Comparison of ENCODE assay signal across 10 cellular contexts in the genomic region with DNA sequence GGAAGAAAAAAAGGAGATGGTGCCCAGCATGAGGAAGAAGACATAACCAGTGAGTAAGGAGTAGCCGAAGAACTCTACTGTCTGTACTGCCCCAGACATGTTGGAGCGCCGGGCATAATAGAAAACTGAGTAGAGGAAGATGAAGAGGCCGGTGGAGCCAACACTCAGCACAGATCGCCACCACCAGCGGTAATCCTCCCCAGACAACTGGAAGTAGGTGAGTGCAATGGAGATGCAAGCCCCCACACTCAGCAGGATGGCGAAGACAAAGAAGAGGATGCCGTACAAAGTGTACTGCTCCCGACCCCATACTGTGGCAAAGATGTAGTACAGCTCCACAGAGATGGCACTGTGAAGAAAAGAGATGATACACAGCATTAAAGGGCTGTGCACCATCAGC. TPM values are rescaled to one million over a fixed set of nuclear protein-coding genes. Genes with fewer than 3 reads are reported as not detected.
DNase-seq lines count a peak whose midpoint lies in the region; ATAC-seq, FAIRE-seq and TF ChIP-seq lines count a peak whose summit lies in the region.
"Had no signal": no experiment of that assay in that cellular context is flagged by ENCODE, and none has a peak within 500 bp of the region (broad histone marks: within the 10 kb centered on the region; RNA-seq: fewer than 3 reads in every experiment).

No MANE protein-coding gene starts in this region.

- peaks cover 36% of the 10 kb centered on the region for H3K36me3 Mint-ChIP-seq in T-helper 1 cell treated with Interleukin-12 subunit alpha and Interleukin-12 subunit beta and Interleukin-4 antibody, amounts not matched to agents 30 μg/mL and 1 μg/mL, for 36 hours (ENCODE audit: low read depth)

- ATAC-seq in psoas muscle (no peak), HG02759 (IDR thresholded peaks at IDR 0.05; ENCODE audit: unreplicated experiment) (no peak)

- no peaks in the 10 kb centered on the region for H3F3A ChIP-seq in OCI-LY1 (ENCODE audit: insufficient read depth, low read length)

- H3K9me3 ChIP-seq in OCI-LY1 (ENCODE audit: low read length) (no peaks in the 10 kb centered on the region), endothelial cell of umbilical vein (replicated peaks; ENCODE audit: control insufficient read depth, insufficient read depth, low read length) (no peaks in the 10 kb centered on the region), psoas muscle (no peaks in the 10 kb centered on the region)
- H3K9me3 ChIP-seq: thyroid gland had no signal

- no peak for TF ChIP-seq CTCF in OCI-LY1 (IDR thresholded peaks at IDR 0.05; ENCODE audit: low read length)
- no peak for TF ChIP-seq CTCF in endothelial cell of umbilical vein (IDR thresholded peaks at IDR 0.05; ENCODE audit: extremely low read depth in 1 of 2, insufficient read depth in 1 of 2, low read depth in 1 of 2, low read length in 2 of 2)
- TF ChIP-seq CTCF in psoas muscle (IDR thresholded peaks at IDR 0.05), result no peak

- H3K4me3 ChIP-seq in OCI-LY1 (ENCODE audit: low read depth, low read length, poor library complexity, severe bottlenecking) (peak overlapping the region; percentile 65), endothelial cell of umbilical vein (replicated peaks in 1 of 3; ENCODE audit: insufficient read depth in 1 of 3, low read depth in 1 of 3, low read length in 3 of 3) (no peak overlapping the region), psoas muscle (peak overlapping the region; percentile 90)
- H3K4me3 ChIP-seq: thyroid gland had no signal

- H2AFZ ChIP-seq in OCI-LY1 (ENCODE audit: low read length) (0 out of 2 replicates have a peak overlapping the region, but pooled peaks have one; percentile 30), endothelial cell of umbilical vein (ENCODE audit: low read depth, low read length) (no peak overlapping the region)

- TF ChIP-seq POLR2A in endothelial cell of umbilical vein (IDR thresholded peaks at IDR 0.05; ENCODE audit: low read depth, low read length), result no peak

- no peaks in the 10 kb centered on the region for H3K9me2 ChIP-seq in OCI-LY1 (ENCODE audit: low read depth, low read length)

- no TSS peak for BruUV-seq in endothelial cell of umbilical vein (replicated peaks; lab: Mats Ljungman, UMichigan)

- H4K20me1 ChIP-seq in OCI-LY1 (ENCODE audit: insufficient read depth, low read length), result no peaks in the 10 kb centered on the region
- H4K20me1 ChIP-seq in endothelial cell of umbilical vein (replicated peaks; ENCODE audit: control insufficient read depth, extremely low read depth, insufficient read depth, low read length), result no peaks in the 10 kb centered on the region

- POLR2A ChIA-PET in endothelial cell of umbilical vein (lab: Charles Lee), result interaction anchor here (1.0 kb wide), 1 partner anchor 24 kb away, joined by 5 read pairs; the partner anchor contains the start of gene CHMP4A

- H3K9me1 ChIP-seq in endothelial cell of umbilical vein (replicated peaks; ENCODE audit: control insufficient read depth, extremely low read depth, insufficient read depth, low read length), result no peaks in the 10 kb centered on the region

- H3K4me1 ChIP-seq in OCI-LY1 (ENCODE audit: insufficient read depth, low read length, severe bottlenecking), result peaks cover 20% of the 10 kb centered on the region
- H3K4me1 ChIP-seq in endothelial cell of umbilical vein (ENCODE audit: control insufficient read depth, extremely low read depth, insufficient read depth, low read length), result peaks cover 8% of the 10 kb centered on the region
- peaks cover 25% of the 10 kb centered on the region for H3K4me1 ChIP-seq in psoas muscle

- H3K9ac ChIP-seq in OCI-LY1 (ENCODE audit: low read length), result peak overlapping the region; percentile 33; the same call in 1 of the 2 replicates
- H3K9ac ChIP-seq in endothelial cell of umbilical vein (replicated peaks; ENCODE audit: extremely low read depth, insufficient read depth, low read length), result peak overlapping the region; percentile 14

- H3K27me3 ChIP-seq in OCI-LY1 (ENCODE audit: insufficient read depth, low read length), result no peaks in the 10 kb centered on the region
- H3K27me3 ChIP-seq in endothelial cell of umbilical vein (ENCODE audit: control insufficient read depth in 2 of 2, insufficient read depth in 2 of 2, low read length in 2 of 2), result no peaks in the 10 kb centered on the region
- H3K27me3 ChIP-seq in psoas muscle (ENCODE audit: insufficient read depth in 3 of 3, low read length in 2 of 3), result no peaks in the 10 kb centered on the region
- H3K27me3 ChIP-seq: thyroid gland had no signal

- H3K4me1 Mint-ChIP-seq in T-helper 1 cell treated with Interleukin-12 subunit alpha and Interleukin-12 subunit beta and Interleukin-4 antibody, amounts not matched to agents 30 μg/mL and 1 μg/mL, for 36 hours (ENCODE audit: low read depth), result peaks cover 49% of the 10 kb centered on the region

- 83 to 95% (median 91%) methylated on average over 9 of the region's 9 CpGs for WGBS in psoas muscle, 3 donors

- H3K4me3 Mint-ChIP-seq in T-helper 1 cell treated with Interleukin-12 subunit alpha and Interleukin-12 subunit beta and Interleukin-4 antibody, amounts not matched to agents 30 μg/mL and 1 μg/mL, for 36 hours, result no peak overlapping the region

- intact Hi-C loops in endothelial cell of umbilical vein (cut with micrococcal nuclease), result loop anchor here (2.0 kb wide), 4 partner anchors 29 to 107 kb away; partner anchors contain the start of genes DCAF11, IRF9, NRL and PSME2
- intact Hi-C loops in psoas muscle (cut with DNase I), result loop anchor here in 1 of 2 donors (2.0 kb wide), 1 partner anchor 25 kb away; no protein-coding TSS in a partner anchor

- no peak for FAIRE-seq in endothelial cell of umbilical vein (lab: Jason Lieb, UNC)
- FAIRE-seq: A204.1 had no signal

- H3K36me3 ChIP-seq in OCI-LY1 (ENCODE audit: insufficient read depth, low read length), result peaks cover 48% of the 10 kb centered on the region
- H3K36me3 ChIP-seq in endothelial cell of umbilical vein (ENCODE audit: control insufficient read depth in 2 of 2, extremely low read depth in 1 of 2, insufficient read depth in 2 of 2, low read length in 2 of 2), result peaks cover 5 to 31% of the 10 kb centered on the region in 2 experiments
- H3K36me3 ChIP-seq in psoas muscle (ENCODE audit: insufficient read depth in 1 of 2, low read depth in 1 of 2), result peaks cover 6 to 63% of the 10 kb centered on the region in 2 donors

- CTCF ChIA-PET in endothelial cell of umbilical vein (lab: Charles Lee), result interaction anchor here (1.0 to 1.6 kb wide), 4 partner anchors 24 to 108 kb away, joined by 3 to 6 read pairs (median 4); partner anchors contain the start of genes CHMP4A, IRF9 and MDP1

- dilution Hi-C loops in endothelial cell of umbilical vein (cut with MboI; ENCODE audit: extremely low pct_ligation_motif_present, low sequenced_read_pairs), result no loop called here

- DNase-seq in T-helper 1 cell, result no peak
- no peak for DNase-seq in endothelial cell of umbilical vein (ENCODE audit: low read depth, low spot score)
- no peak for DNase-seq in psoas muscle
- DNase-seq in stimulated activated CD4-positive, alpha-beta T cell treated with anti-CD3 and anti-CD28 coated beads, Interleukin-4, amount 100 ng/mL, for 1 hour, result no peak
- no peak for DNase-seq in Ammon's horn (ENCODE audit: low spot score)

- H3K79me2 ChIP-seq in OCI-LY1 (ENCODE audit: insufficient read depth, low read length) (no peaks in the 10 kb centered on the region), endothelial cell of umbilical vein (ENCODE audit: control insufficient read depth, insufficient read depth, low read length) (peaks cover 24% of the 10 kb centered on the region)

- H3K27ac Mint-ChIP-seq in T-helper 1 cell treated with Interleukin-12 subunit alpha and Interleukin-12 subunit beta and Interleukin-4 antibody, amounts not matched to agents 30 μg/mL and 1 μg/mL, for 36 hours, result peak overlapping the region; percentile 85

- peak overlapping the region; percentile 16 for H3K27ac ChIP-seq in OCI-LY1 (ENCODE audit: low read depth, low read length, poor library complexity, severe bottlenecking)
- no peak overlapping the region for H3K27ac ChIP-seq in endothelial cell of umbilical vein (ENCODE audit: insufficient read depth, low read depth, low read length)
- H3K27ac ChIP-seq in psoas muscle, result no peak overlapping the region

- no peaks in the 10 kb centered on the region for H3K9me3 Mint-ChIP-seq in T-helper 1 cell treated with Interleukin-12 subunit alpha and Interleukin-12 subunit beta and Interleukin-4 antibody, amounts not matched to agents 30 μg/mL and 1 μg/mL, for 36 hours

- H3K4me2 ChIP-seq in OCI-LY1 (ENCODE audit: low read length) (peak overlapping the region; percentile 67), endothelial cell of umbilical vein (ENCODE audit: insufficient read depth, low read length) (no peak overlapping the region)

- no peaks in the 10 kb centered on the region for H3K27me3 Mint-ChIP-seq in T-helper 1 cell treated with Interleukin-12 subunit alpha and Interleukin-12 subunit beta and Interleukin-4 antibody, amounts not matched to agents 30 μg/mL and 1 μg/mL, for 36 hours (ENCODE audit: low read depth)

RNA-seq across cellular contexts. Expression of gene IPO4, which starts 0.8 kb away (rescaled TPM):
- 52.6 and 66.5 TPM in 2 replicates for total RNA-seq in endothelial cell of umbilical vein
- polyA plus RNA-seq in endothelial cell of umbilical vein, result 24.6 and 27.6 TPM in 2 replicates
- 25.0 and 28.2 TPM in 2 replicates for polyA plus RNA-seq in endothelial cell of umbilical vein (2011; cell fraction: cytosol; rRNA removed)
- polyA plus RNA-seq in endothelial cell of umbilical vein (2011; cell fraction: nucleus; rRNA removed), result 77.6 and 80.9 TPM in 2 replicates
- polyA plus RNA-seq in endothelial cell of umbilical vein (2012), result 25.3 and 32.7 TPM in 2 replicates
- 36.2 and 38.9 TPM in 2 replicates for polyA minus RNA-seq in endothelial cell of umbilical vein
- polyA minus RNA-seq in endothelial cell of umbilical vein (2011; cell fraction: cytosol; rRNA and poly(A)+ RNA removed), result 31.9 TPM
- polyA minus RNA-seq in endothelial cell of umbilical vein (2011; cell fraction: nucleus; rRNA and poly(A)+ RNA removed), result 39.5 and 41.5 TPM in 2 replicates
- total RNA-seq in psoas muscle, result 10 to 100 TPM; 35.7 to 75.9 (median 51.1) TPM
- 10 to 100 TPM; 28.8 to 99.7 (median 62.4) TPM for polyA plus RNA-seq in psoas muscle

RNA-seq across cellular contexts. Expression of gene TM9SF1, which starts 5.8 kb away (rescaled TPM):
- 58.5 and 60.7 TPM in 2 replicates for total RNA-seq in endothelial cell of umbilical vein
- 64.4 and 71.5 TPM in 2 replicates for polyA plus RNA-seq in endothelial cell of umbilical vein
- polyA plus RNA-seq in endothelial cell of umbilical vein (2011; cell fraction: cytosol; rRNA removed), result 43.2 and 48.0 TPM in 2 replicates
- 37.2 and 37.8 TPM in 2 replicates for polyA plus RNA-seq in endothelial cell of umbilical vein (2011; cell fraction: nucleus; rRNA removed)
- polyA plus RNA-seq in endothelial cell of umbilical vein (2012), result 38.2 and 48.8 TPM in 2 replicates
- polyA minus RNA-seq in endothelial cell of umbilical vein, result 81.6 and 89.4 TPM in 2 replicates
- 22.2 TPM for polyA minus RNA-seq in endothelial cell of umbilical vein (2011; cell fraction: cytosol; rRNA and poly(A)+ RNA removed)
- 21.8 and 24.8 TPM in 2 replicates for polyA minus RNA-seq in endothelial cell of umbilical vein (2011; cell fraction: nucleus; rRNA and poly(A)+ RNA removed)
- total RNA-seq in psoas muscle, result 10 to 100 TPM; 21.0 to 22.7 (median 21.8) TPM
- polyA plus RNA-seq in psoas muscle, result 10 to 100 TPM; 21.7 to 43.4 (median 31.7) TPM

RNA-seq across cellular contexts. Expression of gene TSSK4, which starts 16.0 kb away (rescaled TPM):
- total RNA-seq in endothelial cell of umbilical vein (0.42 and 0.74 TPM in 2 replicates), psoas muscle (not detected)
- polyA plus RNA-seq in endothelial cell of umbilical vein (0.10 TPM in 1 of 2 replicates, not detected in the other), psoas muscle (under 1 TPM in 2 of 3 donors, not detected in 1; 0.05 to 0.06 TPM)
- polyA plus RNA-seq in endothelial cell of umbilical vein (2011; cell fraction: cytosol; rRNA removed), result not detected in 2 replicates
- 0.35 and 0.37 TPM in 2 replicates for polyA plus RNA-seq in endothelial cell of umbilical vein (2011; cell fraction: nucleus; rRNA removed)
- 0.98 and 1.4 TPM in 2 replicates for polyA plus RNA-seq in endothelial cell of umbilical vein (2012)
- 0.32 TPM in 1 of 2 replicates, not detected in the other for polyA minus RNA-seq in endothelial cell of umbilical vein
- polyA minus RNA-seq in endothelial cell of umbilical vein (2011; cell fraction: cytosol; rRNA and poly(A)+ RNA removed), result not detected
- 0.91 and 0.96 TPM in 2 replicates for polyA minus RNA-seq in endothelial cell of umbilical vein (2011; cell fraction: nucleus; rRNA and poly(A)+ RNA removed)
- total RNA-seq: thyroid gland had no signal

RNA-seq across cellular contexts. Expression of gene REC8, which starts 17.6 kb away (rescaled TPM):
- total RNA-seq in endothelial cell of umbilical vein (29.6 and 33.6 TPM in 2 replicates), psoas muscle (1 to 10 TPM; 1.0 to 1.6 (median 1.3) TPM)
- polyA plus RNA-seq in endothelial cell of umbilical vein (8.7 and 12.5 TPM in 2 replicates), psoas muscle (1 to 10 TPM in 1 of 3 donors, under 1 TPM in 2; 0.13 to 1.2 (median 0.86) TPM)
- 6.0 and 8.4 TPM in 2 replicates for polyA plus RNA-seq in endothelial cell of umbilical vein (2011; cell fraction: cytosol; rRNA removed)
- polyA plus RNA-seq in endothelial cell of umbilical vein (2011; cell fraction: nucleus; rRNA removed), result 81.6 and 90.0 TPM in 2 replicates
- polyA plus RNA-seq in endothelial cell of umbilical vein (2012), result 14.4 and 22.0 TPM in 2 replicates
- polyA minus RNA-seq in endothelial cell of umbilical vein, result 4.2 and 7.0 TPM in 2 replicates
- not detected for polyA minus RNA-seq in endothelial cell of umbilical vein (2011; cell fraction: cytosol; rRNA and poly(A)+ RNA removed)
- 12.3 and 21.5 TPM in 2 replicates for polyA minus RNA-seq in endothelial cell of umbilical vein (2011; cell fraction: nucleus; rRNA and poly(A)+ RNA removed)

RNA-seq across cellular contexts. Expression of gene CHMP4A, which starts 23.8 kb away (rescaled TPM):
- total RNA-seq in endothelial cell of umbilical vein (39.7 and 40.9 TPM in 2 replicates), psoas muscle (10 to 100 TPM; 12.3 to 18.2 (median 15.7) TPM)
- polyA plus RNA-seq in endothelial cell of umbilical vein (32.6 and 46.4 TPM in 2 replicates), psoas muscle (10 to 100 TPM; 29.6 to 42.1 (median 29.9) TPM)
- polyA plus RNA-seq in endothelial cell of umbilical vein (2011; cell fraction: cytosol; rRNA removed), result 65.5 and 78.6 TPM in 2 replicates
- 33.8 and 46.3 TPM in 2 replicates for polyA plus RNA-seq in endothelial cell of umbilical vein (2011; cell fraction: nucleus; rRNA removed)
- 45.3 and 52.3 TPM in 2 replicates for polyA plus RNA-seq in endothelial cell of umbilical vein (2012)
- 11.0 and 19.8 TPM in 2 replicates for polyA minus RNA-seq in endothelial cell of umbilical vein
- 7.4 TPM for polyA minus RNA-seq in endothelial cell of umbilical vein (2011; cell fraction: cytosol; rRNA and poly(A)+ RNA removed)
- polyA minus RNA-seq in endothelial cell of umbilical vein (2011; cell fraction: nucleus; rRNA and poly(A)+ RNA removed), result 7.4 and 10.4 TPM in 2 replicates

Comparison
In these comparisons a context has a peak if more than half of its experiments do, and no peak if none do; other contexts are left out.
1. H3K4me3 ChIP-seq: peak in OCI-LY1 (single experiment) and psoas muscle (single experiment); none in endothelial cell of umbilical vein (0 of 3).